Comparison of ENCODE assay signal across 15 cellular contexts in genomic region chr2:241984271-241984655, GRCh38.
DNase-seq lines count a peak whose midpoint lies in the region; ATAC-seq and TF ChIP-seq lines count a peak whose summit lies in the region.
"Had no signal": no experiment of that assay in that cellular context is flagged by ENCODE, and none has a peak within 500 bp of the region (broad histone marks: within the 10 kb centered on the region; RNA-seq: fewer than 3 reads in every experiment).

No MANE protein-coding gene starts in this region.

- POLR2A ChIA-PET in CD4-positive, alpha-beta memory T cell (lab: Charles Lee; ENCODE audit: partially characterized antibody) = interaction anchor here (0.9 to 2.5 kb wide), 2 partner anchors 18 kb away, joined by 3 to 9 read pairs; no protein-coding TSS in a partner anchor

- intact Hi-C loops in CD4-positive, alpha-beta memory T cell (cut with micrococcal nuclease) = no loop called here
- intact Hi-C loops in uterus (cut with DNase I; ENCODE audit: low total_unique reads) = no loop called here

- H3K36me3 Mint-ChIP-seq in CD4-positive, alpha-beta memory T cell = no peaks in the 10 kb centered on the region
- H3K36me3 Mint-ChIP-seq in IgD-negative memory B cell (peaks cover 4% of the 10 kb centered on the region), immature natural killer cell (peaks cover 0 to 3% (median 0%) of the 10 kb centered on the region in 3 donors), osteocyte (ENCODE audit: unreplicated experiment) (no peaks in the 10 kb centered on the region)

- DNase-seq in CD4-positive, alpha-beta memory T cell = no peak
- DNase-seq in immature natural killer cell = no peak
- peak; percentile 51 for DNase-seq in osteocyte (ENCODE audit: extremely low spot score, unreplicated experiment)
- DNase-seq in uterus = no peak
- no peak for DNase-seq in stimulated activated naive CD4-positive, alpha-beta T cell treated with Interleukin-2 at 50 U/mL for 16 hours (lab: John Stamatoyannopoulos, UW)
- DNase-seq: COR-L47, DMS153, EL, MG63, NCI-H1092 treated with DMSO at 0.1 percent for 48 hours, NCI-H1694 treated with DMSO at 0.1 percent for 48 hours, NCI-H345, NCI-H526 treated with DMSO at 0.1 percent for 48 hours had no signal

- peak overlapping the region; percentile 75 to 95 (median 90) for H3K27ac Mint-ChIP-seq in CD4-positive, alpha-beta memory T cell
- H3K27ac Mint-ChIP-seq in IgD-negative memory B cell (peak overlapping the region; percentile 87 to 96 (median 96)), immature natural killer cell (peak overlapping the region in 5 of 6 donors; percentile 78 to 95 (median 93)), osteocyte (ENCODE audit: unreplicated experiment) (no peak overlapping the region)

- TF ChIP-seq POLR2A in uterus (IDR thresholded peaks at IDR 0.05) = no peak

- peak overlapping the region in 2 of 8 donors; percentile 7 to 43 for H3K4me3 Mint-ChIP-seq in CD4-positive, alpha-beta memory T cell
- H3K4me3 Mint-ChIP-seq in IgD-negative memory B cell (peak overlapping the region in 3 of 4 donors; percentile 57 to 77 (median 58)), immature natural killer cell (peak overlapping the region in 1 of 5 donors; percentile 46), osteocyte (ENCODE audit: unreplicated experiment) (no peak overlapping the region)

- H3K4me1 ChIP-seq in CD4-positive, alpha-beta memory T cell (ENCODE audit: insufficient read depth, low read length) = peaks cover 14% of the 10 kb centered on the region
- no peaks in the 10 kb centered on the region for H3K4me1 ChIP-seq in uterus

- CTCF ChIA-PET in CD4-positive, alpha-beta memory T cell (lab: Charles Lee; ENCODE audit: partially characterized antibody) = interaction anchor here (1.0 kb wide), 1 partner anchor 33 kb away, joined by 4 read pairs; no protein-coding TSS in a partner anchor

- no peak overlapping the region for H3K4me3 ChIP-seq in CD4-positive, alpha-beta memory T cell (ENCODE audit: low read length in 2 of 2)
- H3K4me3 ChIP-seq in uterus = no peak overlapping the region
- H3K4me3 ChIP-seq: MG63 had no signal

- peaks cover 14 to 27% (median 20%) of the 10 kb centered on the region in 4 donors for H3K4me1 Mint-ChIP-seq in CD4-positive, alpha-beta memory T cell
- peaks cover 16 to 28% (median 20%) of the 10 kb centered on the region in 3 donors for H3K4me1 Mint-ChIP-seq in IgD-negative memory B cell
- peaks cover 24 to 27% of the 10 kb centered on the region in 2 donors for H3K4me1 Mint-ChIP-seq in immature natural killer cell
- H3K4me1 Mint-ChIP-seq in osteocyte (ENCODE audit: unreplicated experiment) = no peaks in the 10 kb centered on the region

- ATAC-seq in GM21786 (IDR thresholded peaks at IDR 0.05; ENCODE audit: unreplicated experiment) = no peak

- H3K9me3 Mint-ChIP-seq in CD4-positive, alpha-beta memory T cell = peaks cover 0 to 3% (median 0%) of the 10 kb centered on the region in 8 donors
- H3K9me3 Mint-ChIP-seq in IgD-negative memory B cell = peaks cover 0 to 3% (median 0%) of the 10 kb centered on the region in 3 donors
- H3K9me3 Mint-ChIP-seq in immature natural killer cell = no peaks in the 10 kb centered on the region
- peaks cover 7% of the 10 kb centered on the region for H3K9me3 Mint-ChIP-seq in osteocyte (ENCODE audit: unreplicated experiment)

- TF ChIP-seq CTCF in osteocyte (IDR thresholded peaks at IDR 0.05) = no peak
- no peak for TF ChIP-seq CTCF in uterus (IDR thresholded peaks at IDR 0.05)

- H3K36me3 ChIP-seq in CD4-positive, alpha-beta memory T cell (ENCODE audit: insufficient read depth, low read length) = no peaks in the 10 kb centered on the region
- H3K36me3 ChIP-seq in uterus = no peaks in the 10 kb centered on the region
- H3K36me3 ChIP-seq: MG63 had no signal

- peak overlapping the region; percentile 21 for H3K27ac ChIP-seq in CD4-positive, alpha-beta memory T cell (ENCODE audit: low read depth, low read length)
- H3K27ac ChIP-seq in uterus = no peak overlapping the region

- H3K27me3 Mint-ChIP-seq in CD4-positive, alpha-beta memory T cell = no peaks in the 10 kb centered on the region
- H3K27me3 Mint-ChIP-seq in IgD-negative memory B cell (no peaks in the 10 kb centered on the region), immature natural killer cell (ENCODE audit: low read depth in 3 of 3) (peaks cover 9 to 18% (median 10%) of the 10 kb centered on the region in 3 donors), osteocyte (ENCODE audit: unreplicated experiment) (no peaks in the 10 kb centered on the region)

- no peaks in the 10 kb centered on the region for H3K27me3 ChIP-seq in CD4-positive, alpha-beta memory T cell (ENCODE audit: insufficient read depth, low read length)
- H3K27me3 ChIP-seq in uterus = no peaks in the 10 kb centered on the region
- H3K27me3 ChIP-seq: MG63 had no signal

- H3K9me3 ChIP-seq in CD4-positive, alpha-beta memory T cell (ENCODE audit: control insufficient read depth in 1 of 2, low read length in 2 of 2) = no peaks in the 10 kb centered on the region
- H3K9me3 ChIP-seq in uterus = no peaks in the 10 kb centered on the region
- H3K9me3 ChIP-seq: MG63 had no signal
